Comparison of ENCODE assay signal across 9 cellular contexts in the genomic region with DNA sequence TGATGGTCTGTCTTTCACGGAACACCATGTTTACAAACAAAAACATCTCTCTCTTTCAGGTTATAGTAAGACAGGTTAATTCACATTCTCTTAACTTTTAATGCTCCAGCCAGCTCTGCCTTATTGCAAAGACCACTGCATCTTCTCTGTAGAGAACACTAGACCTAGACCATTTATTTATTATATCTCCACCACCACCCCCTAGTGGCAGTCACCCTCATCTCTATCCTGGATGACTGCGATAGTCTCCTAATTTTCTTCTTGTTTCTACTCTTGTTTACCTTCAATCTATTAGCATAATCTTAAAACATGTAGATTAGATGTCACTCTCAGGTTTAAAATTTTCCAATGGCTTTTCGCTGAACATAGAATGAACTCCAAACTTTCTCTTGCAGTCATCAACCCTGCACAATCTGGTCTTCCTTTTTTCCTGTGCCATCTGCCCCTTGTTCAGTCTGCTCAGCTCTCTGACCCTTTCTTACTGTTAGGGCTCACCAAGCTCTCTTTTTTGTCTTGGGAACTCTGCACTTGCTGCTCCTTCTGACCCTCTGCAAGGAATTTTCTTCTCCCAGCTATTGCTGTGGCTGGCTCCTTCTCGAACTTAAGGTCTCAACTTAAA.
DNase-seq lines count a peak whose midpoint lies in the region; ATAC-seq, FAIRE-seq and TF ChIP-seq lines count a peak whose summit lies in the region.
"Had no signal": no experiment of that assay in that cellular context is flagged by ENCODE, and none has a peak within 500 bp of the region (broad histone marks: within the 10 kb centered on the region; RNA-seq: fewer than 3 reads in every experiment).

No MANE protein-coding gene starts in this region.

- ATAC-seq in GM19452 (IDR thresholded peaks at IDR 0.05; ENCODE audit: unreplicated experiment), result peak; percentile 41
- ATAC-seq in natural killer cell, result no peak

- H3K27ac ChIP-seq in astrocyte (ENCODE audit: low read depth, low read length), result no peak overlapping the region

- H3K4me2 ChIP-seq in astrocyte (ENCODE audit: low read length), result no peak overlapping the region

- BruUV-seq in Caco-2 (replicated peaks; lab: Mats Ljungman, UMichigan), result no TSS peak

- no peak overlapping the region for H3K9ac ChIP-seq in astrocyte (ENCODE audit: low read length)

- H3K4me3 ChIP-seq in Caco-2 (ENCODE audit: low read depth, low read length) (no peak overlapping the region), astrocyte (ENCODE audit: insufficient read depth, low read depth, low read length) (no peak overlapping the region)

- no peak overlapping the region for H3K4me3 Mint-ChIP-seq in Caco-2 (ENCODE audit: unreplicated experiment)
- no peak overlapping the region for H3K4me3 Mint-ChIP-seq in astrocyte (ENCODE audit: unreplicated experiment)
- no peak overlapping the region for H3K4me3 Mint-ChIP-seq in natural killer cell
- H3K4me3 Mint-ChIP-seq: IgD-negative memory B cell had no signal

- H3K79me2 ChIP-seq in astrocyte (ENCODE audit: insufficient read depth, low read length), result no peaks in the 10 kb centered on the region

- DNase-seq in Caco-2, result peak in 1 of 2 experiments; percentile 53
- DNase-seq in NCI-H146 treated with DMSO at 0.1 percent for 48 hours (lab: John Stamatoyannopoulos, UW; ENCODE audit: unreplicated experiment), result peak; percentile 22
- DNase-seq in astrocyte (ENCODE audit: low read depth), result no peak
- peak; percentile 46 for DNase-seq in left kidney (ENCODE audit: low read depth, low spot score)
- DNase-seq in NCI-H774 (lab: John Stamatoyannopoulos, UW), result no peak
- no peak for DNase-seq in stimulated activated naive CD4-positive, alpha-beta T cell (lab: John Stamatoyannopoulos, UW)
- no peak for DNase-seq in natural killer cell

- H3K27ac Mint-ChIP-seq in Caco-2 (ENCODE audit: unreplicated experiment) (no peak overlapping the region), astrocyte (ENCODE audit: unreplicated experiment) (no peak overlapping the region), natural killer cell (no peak overlapping the region)
- H3K27ac Mint-ChIP-seq: IgD-negative memory B cell had no signal

- no peaks in the 10 kb centered on the region for H4K20me1 ChIP-seq in astrocyte (ENCODE audit: insufficient read depth, low read length)

- CTCF ChIA-PET in Caco-2 (lab: Charles Lee), result interaction anchor here (0.7 to 1.1 kb wide), 3 partner anchors 8 to 76 kb away, joined by 3 to 5 read pairs (median 4); no protein-coding TSS in a partner anchor

- H3K36me3 Mint-ChIP-seq in Caco-2 (ENCODE audit: insufficient read depth, unreplicated experiment) (no peaks in the 10 kb centered on the region), astrocyte (ENCODE audit: low read depth, unreplicated experiment) (no peaks in the 10 kb centered on the region), natural killer cell (no peaks in the 10 kb centered on the region)

- H2AFZ ChIP-seq in astrocyte (ENCODE audit: low read depth, low read length), result no peak overlapping the region

- no peak for FAIRE-seq in astrocyte (lab: Jason Lieb, UNC)

- peaks cover 13% of the 10 kb centered on the region for H3K4me1 ChIP-seq in Caco-2
- H3K4me1 ChIP-seq in astrocyte (ENCODE audit: insufficient read depth, low read length), result no peaks in the 10 kb centered on the region

- H3K4me1 Mint-ChIP-seq in Caco-2 (ENCODE audit: low read depth, unreplicated experiment), result no peaks in the 10 kb centered on the region
- no peaks in the 10 kb centered on the region for H3K4me1 Mint-ChIP-seq in astrocyte (ENCODE audit: low read depth, unreplicated experiment)
- H3K4me1 Mint-ChIP-seq in natural killer cell, result no peaks in the 10 kb centered on the region
- H3K4me1 Mint-ChIP-seq: IgD-negative memory B cell had no signal

- intact Hi-C loops in Caco-2 (cut with micrococcal nuclease; ENCODE audit: unreplicated experiment) (loop anchor here (1.0 to 10.0 kb wide), 3 partner anchors 75 to 146 kb away; no protein-coding TSS in a partner anchor), natural killer cell (cut with micrococcal nuclease) (no loop called here)

- H3K27me3 ChIP-seq in Caco-2 (replicated peaks; ENCODE audit: control insufficient read depth, insufficient read depth, low read length), result no peaks in the 10 kb centered on the region
- H3K27me3 ChIP-seq in astrocyte (ENCODE audit: insufficient read depth, low read length), result no peaks in the 10 kb centered on the region

- H3K27me3 Mint-ChIP-seq in Caco-2 (ENCODE audit: insufficient read depth, unreplicated experiment) (no peaks in the 10 kb centered on the region), astrocyte (ENCODE audit: low read depth, unreplicated experiment) (peaks cover 13% of the 10 kb centered on the region), natural killer cell (ENCODE audit: low read depth in 2 of 2) (peaks cover 8 to 19% of the 10 kb centered on the region in 2 donors)

- H3K9me3 Mint-ChIP-seq in Caco-2 (ENCODE audit: unreplicated experiment) (peaks cover 20% of the 10 kb centered on the region), astrocyte (ENCODE audit: unreplicated experiment) (no peaks in the 10 kb centered on the region), natural killer cell (no peaks in the 10 kb centered on the region)

- H3K36me3 ChIP-seq in Caco-2 (ENCODE audit: control insufficient read depth, insufficient read depth, low read length) (no peaks in the 10 kb centered on the region), astrocyte (ENCODE audit: insufficient read depth, low read length) (no peaks in the 10 kb centered on the region)

- peak; percentile 41 to 44 for TF ChIP-seq CTCF in Caco-2 (IDR thresholded peaks at IDR 0.05; ENCODE audit: insufficient read depth in 1 of 2, low read depth in 1 of 2, low read length in 1 of 2, severe bottlenecking in 1 of 2, unreplicated experiment in 1 of 2)
- peak; percentile 16 for TF ChIP-seq CTCF in astrocyte (IDR thresholded peaks at IDR 0.05; ENCODE audit: insufficient read depth, low read depth, low read length)
- no peak for TF ChIP-seq CTCF in natural killer cell (IDR thresholded peaks at IDR 0.05)

- POLR2A ChIA-PET in Caco-2 (lab: Charles Lee), result no interaction called here

- H3K9me3 ChIP-seq in Caco-2, result no peaks in the 10 kb centered on the region
- no peaks in the 10 kb centered on the region for H3K9me3 ChIP-seq in astrocyte (ENCODE audit: insufficient read depth, low read depth, low read length)

Comparison
In these comparisons a context has a peak if more than half of its experiments do, and no peak if none do; other contexts are left out.
1. DNase-seq: peak in NCI-H146 treated with DMSO at 0.1 percent for 48 hours (single experiment) and left kidney (single experiment); none in astrocyte (single experiment), NCI-H774 (single experiment), stimulated activated naive CD4-positive, alpha-beta T cell (0 of 6) and natural killer cell (single experiment).